ENCODE assay signal across 34 cellular contexts in genomic region chr5:62558941-62559340, GRCh38.
"Had no signal": no experiment of that assay in that cellular context is flagged by ENCODE, and none has a peak within 500 bp of the region (broad histone marks: within the 10 kb centered on the region; RNA-seq: fewer than 3 reads in every experiment).

No MANE protein-coding gene starts in this region.

- H3K9me3 Mint-ChIP-seq: activated B cell treated with CpG ODN at 0.5 μM for 24 hours; activated CD4-positive, alpha-beta memory T cell treated with anti-CD3 and anti-CD28 coated beads for 36 hours; activated CD4-positive, alpha-beta T cell treated with anti-CD3 and anti-CD28 coated beads, Interleukin-2, amount 10 ng/mL, durations not matched to agents 24 days and 14 days; activated CD8-positive, alpha-beta T cell treated with anti-CD3 and anti-CD28 coated beads for 36 hours; activated naive CD4-positive, alpha-beta T cell treated with anti-CD3 and anti-CD28 coated beads for 36 hours; activated naive CD4-positive, alpha-beta T cell treated with anti-CD3 and anti-CD28 coated beads, Interleukin-2, amount 50 U/mL, for 72 hours; activated naive CD8-positive, alpha-beta T cell treated with anti-CD3 and anti-CD28 coated beads for 36 hours; activated T-cell treated with anti-CD3 and anti-CD28 coated beads, Interleukin-2, amount 50 U/mL, for 24 hours; activated T-helper 1 cell treated with anti-CD3 and anti-CD28 coated beads, Interleukin-12 subunit alpha, Interleukin-12 subunit beta, Interleukin-2, Interleukin-4 antibody, amounts not matched to agents 30 ng/mL and 10 ng/mL and 1 ng/mL, durations not matched to agents 14 hours and 24 hours and 36 hours; activated T-helper 17 cell treated with anti-CD3 and anti-CD28 coated beads, Interleukin-2, amount 50 U/mL, for 72 hours; T-helper 1 cell treated with Interleukin-12 subunit alpha and Interleukin-12 subunit beta and Interleukin-4 antibody, amounts not matched to agents 30 μg/mL and 1 μg/mL, for 36 hours; T-helper 2 cell treated with Interferon-gamma antibody and Interleukin-4, amounts not matched to agents 5 μg/mL and 100 μg/mL, for 36 hours had no signal

- H3K27ac ChIP-seq: adrenal gland, body of pancreas, brain microvascular endothelial cell, breast epithelium, VCaP had no signal

- H3K4me3 ChIP-seq: adrenal gland, body of pancreas, breast epithelium had no signal

- H3K27me3 Mint-ChIP-seq: activated B cell treated with CpG ODN at 0.5 μM for 24 hours; activated CD4-positive, alpha-beta memory T cell treated with anti-CD3 and anti-CD28 coated beads for 36 hours; activated CD4-positive, alpha-beta T cell treated with anti-CD3 and anti-CD28 coated beads, Interleukin-2, amount 10 ng/mL, durations not matched to agents 24 days and 14 days; activated CD8-positive, alpha-beta T cell treated with anti-CD3 and anti-CD28 coated beads for 36 hours; activated naive CD8-positive, alpha-beta T cell treated with anti-CD3 and anti-CD28 coated beads for 36 hours; activated T-cell treated with anti-CD3 and anti-CD28 coated beads, Interleukin-2, amount 50 U/mL, for 24 hours; activated T-helper 17 cell treated with anti-CD3 and anti-CD28 coated beads, Interleukin-2, amount 50 U/mL, for 72 hours had no signal

- H3K9me3 ChIP-seq: adrenal gland, body of pancreas, breast epithelium had no signal

- FAIRE-seq: astrocyte had no signal

- H3K4me1 Mint-ChIP-seq: activated B cell treated with CpG ODN at 0.5 μM for 24 hours; activated CD4-positive, alpha-beta T cell treated with anti-CD3 and anti-CD28 coated beads, Interleukin-2, amount 10 ng/mL, durations not matched to agents 24 days and 14 days; activated naive CD8-positive, alpha-beta T cell treated with anti-CD3 and anti-CD28 coated beads for 36 hours; activated T-helper 17 cell treated with anti-CD3 and anti-CD28 coated beads, Interleukin-2, amount 50 U/mL, for 72 hours had no signal

- DNase-seq: activated B cell treated with CpG ODN at 0.5 μM for 24 hours; activated CD4-positive, alpha-beta memory T cell treated with anti-CD3 and anti-CD28 coated beads for 36 hours; activated CD4-positive, alpha-beta T cell treated with anti-CD3 and anti-CD28 coated beads for 4 hours; activated CD4-positive, alpha-beta T cell treated with anti-CD3 and anti-CD28 coated beads, Interleukin-2, amount 10 ng/mL, durations not matched to agents 24 days and 14 days; activated CD4-positive, alpha-beta T cell treated with anti-CD3 and anti-CD28 coated beads, Interleukin-2, amount 50 U/mL, for 1 hour; activated CD4-positive, alpha-beta T cell treated with anti-CD3 and anti-CD28 coated beads, Interleukin-2, amount 50 U/mL, for 4 hours; activated CD4-positive, CD25-positive, alpha-beta regulatory T cell treated with anti-CD3 and anti-CD28 coated beads, Interleukin-2, amount 50 U/mL, for 72 hours; activated CD8-positive, alpha-beta memory T cell treated with anti-CD3 and anti-CD28 coated beads, Interleukin-2, amount 50 U/mL, for 4 hours; activated CD8-positive, alpha-beta T cell treated with anti-CD3 and anti-CD28 coated beads for 36 hours; activated effector memory CD4-positive, alpha-beta T cell treated with anti-CD3 and anti-CD28 coated beads, Interleukin-2, amount 50 U/mL, for 16 hours; activated gamma-delta T cell treated with Interleukin-2 at 50 U/mL for 16 hours; activated naive CD4-positive, alpha-beta T cell; activated naive CD4-positive, alpha-beta T cell treated with anti-CD3 and anti-CD28 coated beads for 36 hours; activated naive CD4-positive, alpha-beta T cell treated with anti-CD3 and anti-CD28 coated beads, Interleukin-2, amount 50 U/mL, for 16 hours; activated naive CD8-positive, alpha-beta T cell treated with anti-CD3 and anti-CD28 coated beads for 36 hours; activated T-cell treated with anti-CD3 and anti-CD28 coated beads, Interleukin-2, amount 50 U/mL, for 24 hours; activated T-cell treated with anti-CD3 and anti-CD28 coated beads, Interleukin-2, amount 50 U/mL, for 48 hours; adrenal gland; amniotic stem cell; aorta; body of pancreas; brain microvascular endothelial cell; central memory CD4-positive, alpha-beta T cell; T-helper 1 cell; T-helper 2 cell; T-helper 9 cell had no signal

- H3K27ac Mint-ChIP-seq: activated B cell treated with CpG ODN at 0.5 μM for 24 hours; activated CD4-positive, alpha-beta memory T cell treated with anti-CD3 and anti-CD28 coated beads for 36 hours; activated CD4-positive, alpha-beta T cell treated with anti-CD3 and anti-CD28 coated beads, Interleukin-2, amount 10 ng/mL, durations not matched to agents 24 days and 14 days; activated CD8-positive, alpha-beta T cell treated with anti-CD3 and anti-CD28 coated beads for 36 hours; activated naive CD4-positive, alpha-beta T cell treated with anti-CD3 and anti-CD28 coated beads for 36 hours; activated naive CD4-positive, alpha-beta T cell treated with anti-CD3 and anti-CD28 coated beads, Interleukin-2, amount 50 U/mL, for 72 hours; activated naive CD8-positive, alpha-beta T cell treated with anti-CD3 and anti-CD28 coated beads for 36 hours; activated T-cell treated with anti-CD3 and anti-CD28 coated beads, Interleukin-2, amount 50 U/mL, for 24 hours; activated T-helper 1 cell treated with anti-CD3 and anti-CD28 coated beads, Interleukin-12 subunit alpha, Interleukin-12 subunit beta, Interleukin-2, Interleukin-4 antibody, amounts not matched to agents 30 ng/mL and 10 ng/mL and 1 ng/mL, durations not matched to agents 14 hours and 24 hours and 36 hours; activated T-helper 17 cell treated with anti-CD3 and anti-CD28 coated beads, Interleukin-2, amount 50 U/mL, for 72 hours; T-helper 1 cell treated with Interleukin-12 subunit alpha and Interleukin-12 subunit beta and Interleukin-4 antibody, amounts not matched to agents 30 μg/mL and 1 μg/mL, for 36 hours; T-helper 2 cell treated with Interferon-gamma antibody and Interleukin-4, amounts not matched to agents 5 μg/mL and 100 μg/mL, for 36 hours had no signal

- H3K36me3 ChIP-seq: adrenal gland, brain microvascular endothelial cell, breast epithelium had no signal

- H3K4me1 ChIP-seq: adrenal gland, body of pancreas, breast epithelium had no signal

- H3K27me3 ChIP-seq: adrenal gland, body of pancreas, brain microvascular endothelial cell, breast epithelium had no signal

- H3K4me3 Mint-ChIP-seq: activated B cell treated with CpG ODN at 0.5 μM for 24 hours; activated CD4-positive, alpha-beta memory T cell treated with anti-CD3 and anti-CD28 coated beads for 36 hours; activated CD4-positive, alpha-beta T cell treated with anti-CD3 and anti-CD28 coated beads, Interleukin-2, amount 10 ng/mL, durations not matched to agents 24 days and 14 days; activated CD8-positive, alpha-beta T cell treated with anti-CD3 and anti-CD28 coated beads for 36 hours; activated naive CD4-positive, alpha-beta T cell treated with anti-CD3 and anti-CD28 coated beads for 36 hours; activated naive CD8-positive, alpha-beta T cell treated with anti-CD3 and anti-CD28 coated beads for 36 hours; activated T-cell treated with anti-CD3 and anti-CD28 coated beads, Interleukin-2, amount 50 U/mL, for 24 hours; activated T-helper 1 cell treated with anti-CD3 and anti-CD28 coated beads, Interleukin-12 subunit alpha, Interleukin-12 subunit beta, Interleukin-2, Interleukin-4 antibody, amounts not matched to agents 30 ng/mL and 10 ng/mL and 1 ng/mL, durations not matched to agents 14 hours and 24 hours and 36 hours; activated T-helper 17 cell treated with anti-CD3 and anti-CD28 coated beads, Interleukin-2, amount 50 U/mL, for 72 hours; T-helper 1 cell treated with Interleukin-12 subunit alpha and Interleukin-12 subunit beta and Interleukin-4 antibody, amounts not matched to agents 30 μg/mL and 1 μg/mL, for 36 hours; T-helper 2 cell treated with Interferon-gamma antibody and Interleukin-4, amounts not matched to agents 5 μg/mL and 100 μg/mL, for 36 hours had no signal
